In the genomic region with DNA sequence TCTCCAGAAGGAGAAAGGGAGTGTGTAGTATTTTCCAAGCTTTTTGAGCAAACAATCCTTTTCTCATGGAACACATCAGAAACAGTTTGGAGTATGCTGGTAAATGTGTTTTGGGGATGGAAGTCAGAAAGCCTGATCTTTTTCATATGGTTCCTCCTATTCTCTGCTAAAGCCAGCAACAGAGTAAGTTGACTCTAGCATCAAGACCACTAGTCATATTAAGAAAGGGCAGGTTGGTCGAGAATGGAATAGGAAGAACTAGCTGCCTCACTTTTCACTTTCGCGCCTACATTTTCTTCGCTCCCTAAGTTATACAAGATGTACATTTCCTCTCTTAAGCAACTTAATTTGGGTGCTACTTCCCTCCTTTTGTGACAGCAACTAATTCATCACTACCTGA, we compare ENCODE assay signal across 21 cellular contexts. TPM values are rescaled to one million over a fixed set of nuclear protein-coding genes. Genes with fewer than 3 reads are reported as not detected.
DNase-seq lines count a peak whose midpoint lies in the region; ATAC-seq and TF ChIP-seq lines count a peak whose summit lies in the region.
"Had no signal": no experiment of that assay in that cellular context is flagged by ENCODE, and none has a peak within 500 bp of the region (broad histone marks: within the 10 kb centered on the region; RNA-seq: fewer than 3 reads in every experiment).

No MANE protein-coding gene starts in this region.

- BruUV-seq in Calu3 (replicated peaks; lab: Mats Ljungman, UMichigan): TSS peak; percentile 83

- H3K27ac ChIP-seq in uterus: no peak overlapping the region
- H3K27ac ChIP-seq: adrenal gland, C4-2B, foreskin keratinocyte, hepatocyte, parathyroid adenoma, upper lobe of left lung had no signal

- peaks cover 3% of the 10 kb centered on the region for H3K4me1 Mint-ChIP-seq in activated CD4-positive, alpha-beta memory T cell treated with anti-CD3 and anti-CD28 coated beads, Interleukin-2, amount 10 ng/mL, durations not matched to agents 7 days and 5 days
- H3K4me1 Mint-ChIP-seq in activated CD4-positive, alpha-beta memory T cell treated with anti-CD3 and anti-CD28 coated beads for 36 hours (ENCODE audit: low read depth): peaks cover 6% of the 10 kb centered on the region
- H3K4me1 Mint-ChIP-seq in Calu3 (ENCODE audit: low read depth, unreplicated experiment): no peaks in the 10 kb centered on the region
- H3K4me1 Mint-ChIP-seq in activated T-helper 17 cell treated with anti-CD3 and anti-CD28 coated beads, Interleukin-2, amount 50 U/mL, for 72 hours: no peaks in the 10 kb centered on the region
- peaks cover 11 to 27% (median 24%) of the 10 kb centered on the region in 4 donors for H3K4me1 Mint-ChIP-seq in naive thymus-derived CD8-positive, alpha-beta T cell

- CTCF ChIA-PET in activated CD4-positive, alpha-beta memory T cell treated with anti-CD3 and anti-CD28 coated beads, Interleukin-2, amount 10 ng/mL, durations not matched to agents 7 days and 5 days (lab: Charles Lee): interaction anchor here (2.4 to 3.5 kb wide), 2 partner anchors 12 to 265 kb away, joined by 13 to 17 read pairs; no protein-coding TSS in a partner anchor
- CTCF ChIA-PET in activated CD4-positive, alpha-beta memory T cell treated with anti-CD3 and anti-CD28 coated beads for 36 hours (lab: Charles Lee): no interaction called here
- CTCF ChIA-PET in Calu3 (lab: Charles Lee): no interaction called here

- no peak for ATAC-seq in activated T-helper 17 cell treated with anti-CD3 and anti-CD28 coated beads, Interleukin-2, amount 50 U/mL, for 72 hours (replicated peaks)
- ATAC-seq in naive thymus-derived CD8-positive, alpha-beta T cell: no peak
- ATAC-seq in GM18858 (IDR thresholded peaks at IDR 0.05; ENCODE audit: unreplicated experiment): no peak
- no peak for ATAC-seq in HG03457 (IDR thresholded peaks at IDR 0.05; ENCODE audit: unreplicated experiment)
- ATAC-seq: foreskin keratinocyte, Right ventricle myocardium inferior had no signal

- H3K4me1 ChIP-seq in uterus: peaks cover 5 to 6% of the 10 kb centered on the region in 2 donors
- H3K4me1 ChIP-seq: parathyroid adenoma had no signal

- no peaks in the 10 kb centered on the region for H3K9me3 ChIP-seq in uterus
- H3K9me3 ChIP-seq: adrenal gland, upper lobe of left lung had no signal

- H3K36me3 Mint-ChIP-seq in activated CD4-positive, alpha-beta memory T cell treated with anti-CD3 and anti-CD28 coated beads, Interleukin-2, amount 10 ng/mL, durations not matched to agents 7 days and 5 days (ENCODE audit: low read depth): peaks cover 65% of the 10 kb centered on the region
- H3K36me3 Mint-ChIP-seq in activated CD4-positive, alpha-beta memory T cell treated with anti-CD3 and anti-CD28 coated beads for 36 hours: peaks cover 54% of the 10 kb centered on the region
- H3K36me3 Mint-ChIP-seq in Calu3 (ENCODE audit: insufficient read depth, unreplicated experiment): peaks cover 52% of the 10 kb centered on the region
- H3K36me3 Mint-ChIP-seq in activated T-helper 17 cell treated with anti-CD3 and anti-CD28 coated beads, Interleukin-2, amount 50 U/mL, for 72 hours (ENCODE audit: low read depth): peaks cover 99% of the 10 kb centered on the region
- peaks cover 3 to 89% (median 31%) of the 10 kb centered on the region in 3 donors for H3K36me3 Mint-ChIP-seq in naive thymus-derived CD8-positive, alpha-beta T cell

- intact Hi-C loops in activated CD4-positive, alpha-beta memory T cell treated with anti-CD3 and anti-CD28 coated beads for 36 hours (cut with micrococcal nuclease): no loop called here
- intact Hi-C loops in Calu3 (cut with micrococcal nuclease; ENCODE audit: unreplicated experiment): no loop called here
- intact Hi-C loops in uterus (cut with DNase I; ENCODE audit: low total_unique reads): no loop called here

- peak overlapping the region; percentile 38 for H3K27ac Mint-ChIP-seq in activated CD4-positive, alpha-beta memory T cell treated with anti-CD3 and anti-CD28 coated beads, Interleukin-2, amount 10 ng/mL, durations not matched to agents 7 days and 5 days
- no peak overlapping the region for H3K27ac Mint-ChIP-seq in activated CD4-positive, alpha-beta memory T cell treated with anti-CD3 and anti-CD28 coated beads for 36 hours
- no peak overlapping the region for H3K27ac Mint-ChIP-seq in Calu3 (ENCODE audit: unreplicated experiment)
- peak overlapping the region; percentile 61 for H3K27ac Mint-ChIP-seq in activated T-helper 17 cell treated with anti-CD3 and anti-CD28 coated beads, Interleukin-2, amount 50 U/mL, for 72 hours
- H3K27ac Mint-ChIP-seq in naive thymus-derived CD8-positive, alpha-beta T cell: peak overlapping the region; percentile 1 to 88 (median 82)

- no peaks in the 10 kb centered on the region for H3K9me3 Mint-ChIP-seq in activated CD4-positive, alpha-beta memory T cell treated with anti-CD3 and anti-CD28 coated beads, Interleukin-2, amount 10 ng/mL, durations not matched to agents 7 days and 5 days
- no peaks in the 10 kb centered on the region for H3K9me3 Mint-ChIP-seq in activated CD4-positive, alpha-beta memory T cell treated with anti-CD3 and anti-CD28 coated beads for 36 hours
- no peaks in the 10 kb centered on the region for H3K9me3 Mint-ChIP-seq in Calu3 (ENCODE audit: low read depth, unreplicated experiment)
- H3K9me3 Mint-ChIP-seq in activated T-helper 17 cell treated with anti-CD3 and anti-CD28 coated beads, Interleukin-2, amount 50 U/mL, for 72 hours: no peaks in the 10 kb centered on the region
- H3K9me3 Mint-ChIP-seq in naive thymus-derived CD8-positive, alpha-beta T cell: no peaks in the 10 kb centered on the region
- H3K9me3 Mint-ChIP-seq: activated CD4-positive, alpha-beta T cell treated with anti-CD3 and anti-CD28 coated beads, Interleukin-2, amount 10 ng/mL, durations not matched to agents 7 days and 5 days had no signal

- no peaks in the 10 kb centered on the region for H3K27me3 Mint-ChIP-seq in activated CD4-positive, alpha-beta memory T cell treated with anti-CD3 and anti-CD28 coated beads, Interleukin-2, amount 10 ng/mL, durations not matched to agents 7 days and 5 days
- no peaks in the 10 kb centered on the region for H3K27me3 Mint-ChIP-seq in activated CD4-positive, alpha-beta memory T cell treated with anti-CD3 and anti-CD28 coated beads for 36 hours
- no peaks in the 10 kb centered on the region for H3K27me3 Mint-ChIP-seq in Calu3 (ENCODE audit: unreplicated experiment)
- H3K27me3 Mint-ChIP-seq in activated T-helper 17 cell treated with anti-CD3 and anti-CD28 coated beads, Interleukin-2, amount 50 U/mL, for 72 hours: no peaks in the 10 kb centered on the region
- H3K27me3 Mint-ChIP-seq in naive thymus-derived CD8-positive, alpha-beta T cell: no peaks in the 10 kb centered on the region
- H3K27me3 Mint-ChIP-seq: activated CD4-positive, alpha-beta T cell treated with anti-CD3 and anti-CD28 coated beads, Interleukin-2, amount 10 ng/mL, durations not matched to agents 7 days and 5 days had no signal

- H3K4me3 ChIP-seq in uterus: no peak overlapping the region
- H3K4me3 ChIP-seq: adrenal gland, hepatocyte, lung, upper lobe of left lung had no signal

- H3K36me3 ChIP-seq in uterus: no peaks in the 10 kb centered on the region

- no peak for DNase-seq in activated CD4-positive, alpha-beta memory T cell treated with anti-CD3 and anti-CD28 coated beads, Interleukin-2, amount 10 ng/mL, durations not matched to agents 7 days and 5 days
- DNase-seq in activated CD4-positive, alpha-beta memory T cell treated with anti-CD3 and anti-CD28 coated beads for 36 hours: no peak
- DNase-seq in Calu3 (no peak), uterus (no peak)
- no peak for DNase-seq in naive thymus-derived CD8-positive, alpha-beta T cell
- DNase-seq: activated CD4-positive, alpha-beta T cell treated with anti-CD3 and anti-CD28 coated beads, Interleukin-2, amount 10 ng/mL, durations not matched to agents 7 days and 5 days; activated T-cell treated with anti-CD3 and anti-CD28 coated beads, Interleukin-2, amount 50 U/mL, for 1 hour; adrenal gland; dermis blood vessel endothelial cell; foreskin keratinocyte; NCI-H524 treated with DMSO at 0.1 percent for 48 hours; stimulated activated CD4-positive, alpha-beta T cell treated with anti-CD3 and anti-CD28 coated beads, Interleukin-2, amount 100 ng/mL, for 24 hours; upper lobe of left lung had no signal

- no peak for TF ChIP-seq POLR2A in uterus (IDR thresholded peaks at IDR 0.05)

- no peaks in the 10 kb centered on the region for H3K27me3 ChIP-seq in uterus
- H3K27me3 ChIP-seq: adrenal gland, foreskin keratinocyte, hepatocyte, upper lobe of left lung had no signal

- TF ChIP-seq CTCF in Calu3 (IDR thresholded peaks at IDR 0.05; ENCODE audit: unreplicated experiment) (no peak), uterus (IDR thresholded peaks at IDR 0.05) (no peak)

- POLR2A ChIA-PET in activated CD4-positive, alpha-beta memory T cell treated with anti-CD3 and anti-CD28 coated beads, Interleukin-2, amount 10 ng/mL, durations not matched to agents 7 days and 5 days (lab: Charles Lee): interaction anchor here (1.6 to 2.4 kb wide), 3 partner anchors 23 to 32 kb away, joined by 3 to 7 read pairs (median 7); a partner anchor contains a TSS
- POLR2A ChIA-PET in activated CD4-positive, alpha-beta memory T cell treated with anti-CD3 and anti-CD28 coated beads for 36 hours (lab: Charles Lee): no interaction called here
- POLR2A ChIA-PET in naive thymus-derived CD8-positive, alpha-beta T cell (lab: Charles Lee): no interaction called here

- no peak overlapping the region for H3K4me3 Mint-ChIP-seq in activated CD4-positive, alpha-beta memory T cell treated with anti-CD3 and anti-CD28 coated beads, Interleukin-2, amount 10 ng/mL, durations not matched to agents 7 days and 5 days
- H3K4me3 Mint-ChIP-seq in activated CD4-positive, alpha-beta memory T cell treated with anti-CD3 and anti-CD28 coated beads for 36 hours: no peak overlapping the region
- no peak overlapping the region for H3K4me3 Mint-ChIP-seq in Calu3 (ENCODE audit: low read depth, unreplicated experiment)
- H3K4me3 Mint-ChIP-seq in activated T-helper 17 cell treated with anti-CD3 and anti-CD28 coated beads, Interleukin-2, amount 50 U/mL, for 72 hours: no peak overlapping the region
- H3K4me3 Mint-ChIP-seq in naive thymus-derived CD8-positive, alpha-beta T cell: no peak overlapping the region
- H3K4me3 Mint-ChIP-seq: activated CD4-positive, alpha-beta T cell treated with anti-CD3 and anti-CD28 coated beads, Interleukin-2, amount 10 ng/mL, durations not matched to agents 7 days and 5 days had no signal

RNA-seq across cellular contexts. Expression of a gene that starts 24.0 kb away (rescaled TPM):
- total RNA-seq in activated CD4-positive, alpha-beta memory T cell treated with anti-CD3 and anti-CD28 coated beads, Interleukin-2, amount 10 ng/mL, durations not matched to agents 7 days and 5 days: 10 to 100 TPM; 76.9 to 83.4 TPM
- total RNA-seq in activated CD4-positive, alpha-beta memory T cell treated with anti-CD3 and anti-CD28 coated beads for 36 hours: 10 to 100 TPM; 67.1 to 67.4 TPM
- total RNA-seq in Calu3 (2022) (57.8 and 70.2 TPM in 2 replicates), uterus (100 to 1,000 TPM in 2 of 4 donors, 10 to 100 TPM in 2; 81.7 to 123 (median 94.5) TPM)
- 100 to 1,000 TPM in 1 of 2 donors, 10 to 100 TPM in 1; 56.1 to 107 TPM for total RNA-seq in activated T-helper 17 cell treated with anti-CD3 and anti-CD28 coated beads, Interleukin-2, amount 50 U/mL, for 72 hours
- 10 to 100 TPM; 70.9 to 72.9 TPM for total RNA-seq in naive thymus-derived CD8-positive, alpha-beta T cell
- 100 to 1,000 TPM; 236 to 267 (median 237) TPM for polyA plus RNA-seq in naive thymus-derived CD8-positive, alpha-beta T cell

RNA-seq across cellular contexts. Expression of a gene that starts 32.5 kb away (rescaled TPM):
- total RNA-seq in activated CD4-positive, alpha-beta memory T cell treated with anti-CD3 and anti-CD28 coated beads, Interleukin-2, amount 10 ng/mL, durations not matched to agents 7 days and 5 days: 100 to 1,000 TPM; 890 to 908 TPM
- 100 to 1,000 TPM; 616 to 633 TPM for total RNA-seq in activated CD4-positive, alpha-beta memory T cell treated with anti-CD3 and anti-CD28 coated beads for 36 hours
- total RNA-seq in Calu3 (2022) (307 and 309 TPM in 2 replicates), uterus (100 to 1,000 TPM; 136 to 298 (median 224) TPM)
- 100 to 1,000 TPM; 405 to 687 TPM for total RNA-seq in activated T-helper 17 cell treated with anti-CD3 and anti-CD28 coated beads, Interleukin-2, amount 50 U/mL, for 72 hours
- 100 to 1,000 TPM; 313 to 314 TPM for total RNA-seq in naive thymus-derived CD8-positive, alpha-beta T cell
- polyA plus RNA-seq in naive thymus-derived CD8-positive, alpha-beta T cell: 100 to 1,000 TPM; 610 to 675 (median 672) TPM

Comparison
In these comparisons a context has a peak if more than half of its experiments do, and no peak if none do; other contexts are left out.
1. H3K27ac Mint-ChIP-seq: peak in activated CD4-positive, alpha-beta memory T cell treated with anti-CD3 and anti-CD28 coated beads, Interleukin-2, amount 10 ng/mL, durations not matched to agents 7 days and 5 days (single experiment), activated T-helper 17 cell treated with anti-CD3 and anti-CD28 coated beads, Interleukin-2, amount 50 U/mL, for 72 hours (single experiment) and naive thymus-derived CD8-positive, alpha-beta T cell (10 of 10); none in activated CD4-positive, alpha-beta memory T cell treated with anti-CD3 and anti-CD28 coated beads for 36 hours (single experiment) and Calu3 (single experiment).